In genomic region chr20:39049684-39050554, GRCh38 we compare ENCODE assay signal across 8 cellular contexts.
DNase-seq lines count a peak whose midpoint lies in the region; ATAC-seq and TF ChIP-seq lines count a peak whose summit lies in the region.

No MANE protein-coding gene starts in this region.

- H3K27ac ChIP-seq in 22Rv1, result 0 out of 2 replicates have a peak overlapping the region, but pooled peaks have one; percentile 15

- TF ChIP-seq CTCF in 22Rv1 (IDR thresholded peaks at IDR 0.05) (peak; percentile 98), chondrocyte (IDR thresholded peaks at IDR 0.05) (peak; percentile 100)

- H3K27me3 Mint-ChIP-seq in chondrocyte (ENCODE audit: low read depth), result peaks cover 13% of the 10 kb centered on the region

- peaks cover 7% of the 10 kb centered on the region for H3K4me1 Mint-ChIP-seq in chondrocyte (ENCODE audit: low read depth)

- peak overlapping the region; percentile 84 for H3K27ac Mint-ChIP-seq in chondrocyte (ENCODE audit: unreplicated experiment)

- H3K36me3 Mint-ChIP-seq in chondrocyte (ENCODE audit: low read depth), result no peaks in the 10 kb centered on the region

- peak overlapping the region; percentile 89 for H3K4me3 Mint-ChIP-seq in chondrocyte (ENCODE audit: unreplicated experiment)

- DNase-seq in NCI-H2196 (lab: John Stamatoyannopoulos, UW; ENCODE audit: unreplicated experiment), result peak; percentile 80
- peak; percentile 65 for DNase-seq in activated CD4-positive, alpha-beta T cell treated with anti-CD3 and anti-CD28 coated beads for 1 hour
- no peak for DNase-seq in chondrocyte (ENCODE audit: low spot score)
- peak; percentile 75 for DNase-seq in kidney tubule cell (ENCODE audit: low spot score)
- peak; percentile 71 to 77 for DNase-seq in stimulated activated CD4-positive, alpha-beta T cell treated with anti-CD3 and anti-CD28 coated beads, Interleukin-1b, Interleukin-23, amount 100 ng/mL, for 4 hours (ENCODE audit: low read depth in 2 of 2)

- ATAC-seq in GM18499 (IDR thresholded peaks at IDR 0.05; ENCODE audit: insufficient read depth, unreplicated experiment) (peak; percentile 63), HG02973 (IDR thresholded peaks at IDR 0.05; ENCODE audit: unreplicated experiment) (peak; percentile 74)

- H3K9me3 Mint-ChIP-seq in chondrocyte (ENCODE audit: low read depth), result no peaks in the 10 kb centered on the region
